19 cellular contexts compared by ENCODE assay signal in genomic region chr6:119224095-119224701, GRCh38.
"Had no signal": no experiment of that assay in that cellular context is flagged by ENCODE, and none has a peak within 500 bp of the region (broad histone marks: within the 10 kb centered on the region; RNA-seq: fewer than 3 reads in every experiment).

No MANE protein-coding gene starts in this region.

- H3K4me1 ChIP-seq: right atrium auricular region, tibial nerve had no signal

- H3K4me3 ChIP-seq: adrenal gland, cardiac muscle cell, esophagus squamous epithelium, mucosa of descending colon, right atrium auricular region, tibial nerve had no signal

- H3K27ac ChIP-seq: adrenal gland, cardiac muscle cell, esophagus squamous epithelium, right atrium auricular region, tibial nerve had no signal

- FAIRE-seq: urothelium cell line had no signal

- H3K36me3 ChIP-seq: adrenal gland, cardiac muscle cell, esophagus squamous epithelium, right atrium auricular region, tibial nerve had no signal

- H3K27me3 ChIP-seq: adrenal gland, cardiac muscle cell, esophagus squamous epithelium, right atrium auricular region, tibial nerve had no signal

- H3K9me3 ChIP-seq: adrenal gland, esophagus squamous epithelium, mucosa of descending colon, right atrium auricular region, tibial nerve had no signal

- DNase-seq: activated CD4-positive, alpha-beta memory T cell treated with anti-CD3 and anti-CD28 coated beads for 36 hours; activated CD4-positive, alpha-beta T cell treated with anti-CD3 and anti-CD28 coated beads for 36 hours; activated gamma-delta T cell treated with Interleukin-2 at 50 U/mL for 16 hours; activated T-cell treated with anti-CD3 and anti-CD28 coated beads for 4 hours; adrenal gland; effector memory CD4-positive, alpha-beta T cell; esophagus squamous epithelium; immature natural killer cell; mesenchymal stem cell; mucosa of descending colon; naive B cell; stimulated activated CD4-positive, alpha-beta T cell treated with anti-CD3 and anti-CD28 coated beads, Interleukin-2, amount 100 ng/mL, for 24 hours; stimulated activated naive CD8-positive, alpha-beta T cell treated with anti-CD3 and anti-CD28 coated beads, Interleukin-15, Interleukin-2, amounts not matched to agents 100 U/mL and 50 U/mL, for 24 hours; substantia nigra had no signal

- ATAC-seq: activated CD4-positive, alpha-beta T cell treated with anti-CD3 and anti-CD28 coated beads for 36 hours; activated naive CD4-positive, alpha-beta T cell treated with anti-CD3 and anti-CD28 coated beads, Interleukin-2, amount 50 U/mL, for 72 hours; mucosa of descending colon; stimulated activated naive CD8-positive, alpha-beta T cell treated with anti-CD3 and anti-CD28 coated beads, Interleukin-15, Interleukin-2, amounts not matched to agents 100 U/mL and 50 U/mL, for 24 hours had no signal
